In the genomic region with DNA sequence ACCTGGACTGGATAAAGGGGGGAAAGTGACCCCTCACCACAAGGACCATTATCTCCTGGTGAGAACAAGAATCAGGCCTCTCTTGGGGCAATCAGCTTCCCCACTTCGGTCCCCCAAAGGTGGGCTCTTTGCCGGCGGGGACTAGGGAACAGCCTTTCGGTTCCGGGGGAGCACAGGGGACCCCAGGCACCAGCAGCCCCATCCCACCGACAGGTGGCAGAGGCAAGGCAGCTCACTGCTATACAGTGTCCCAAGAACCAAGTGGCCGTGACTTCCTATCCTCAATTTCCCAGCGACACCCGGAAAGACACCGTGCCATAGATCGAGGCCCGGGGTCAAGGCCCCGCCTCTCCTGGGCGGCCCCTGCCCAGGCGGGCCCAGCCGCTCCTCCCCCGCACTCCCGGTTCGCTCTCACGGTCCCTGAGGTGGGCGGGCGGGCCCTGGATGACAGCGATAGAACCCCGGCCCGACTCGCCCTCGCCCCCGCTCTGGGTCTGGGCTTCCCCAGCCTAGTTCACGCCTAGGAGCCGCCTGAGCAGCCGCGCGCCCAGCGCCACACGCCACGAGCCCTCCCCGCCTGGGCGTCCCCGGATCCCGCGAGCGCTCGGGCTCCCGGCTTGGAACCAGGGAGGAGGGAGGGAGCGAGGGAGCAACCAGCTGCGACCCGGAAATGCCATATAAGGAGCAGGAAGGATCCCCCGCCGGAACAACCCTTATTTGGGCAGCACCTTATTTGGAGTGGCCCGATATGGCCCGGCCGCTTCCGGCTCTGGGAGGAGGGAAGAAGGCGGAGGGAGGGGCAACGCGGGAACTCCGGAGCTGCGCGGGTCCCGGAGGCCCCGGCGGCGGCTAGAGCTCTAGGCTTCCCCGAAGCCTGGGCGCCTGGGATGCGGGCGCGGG, we compare ENCODE assay signal across 1 cellular context.
A peak's percentile ranks its signal among the peaks of the same experiment; 100 is the strongest.
TF ChIP-seq lines count a peak whose summit lies in the region.

No MANE protein-coding gene starts in this region.

TF ChIP-seq in H1, 55 proteins besides CTCF, POLR2A, EP300 and RAD21:
- peak; percentile 56 for TF ChIP-seq SAP30 (IDR thresholded peaks at IDR 0.05; ENCODE audit: insufficient read depth, insufficient replicate concordance, low read length)
- no peak for TF ChIP-seq RNF2 (IDR thresholded peaks at IDR 0.05; ENCODE audit: borderline replicate concordance, low read depth, low read length, missing control alignments, poor library complexity, severe bottlenecking)
- 0 out of 2 replicates have a peak, but pooled peaks have one; percentile 66 for TF ChIP-seq POLR2AphosphoS5 (IDR thresholded peaks at IDR 0.05; ENCODE audit: low read depth, low read length)
- no peak; the same call in 1 of the 2 replicates for TF ChIP-seq TBP (IDR thresholded peaks at IDR 0.05; ENCODE audit: low read depth, low read length)
- TF ChIP-seq, protein P1, sequence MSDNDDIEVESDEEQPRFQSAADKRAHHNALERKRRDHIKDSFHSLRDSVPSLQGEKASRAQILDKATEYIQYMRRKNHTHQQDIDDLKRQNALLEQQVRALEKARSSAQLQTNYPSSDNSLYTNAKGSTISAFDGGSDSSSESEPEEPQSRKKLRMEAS (IDR thresholded peaks at IDR 0.05), result peak; percentile 66; the same call in 1 of the 2 replicates
- TF ChIP-seq RBBP5 (IDR thresholded peaks at IDR 0.05; ENCODE audit: borderline replicate concordance, low read depth, low read length), result no peak; the same call in 1 of the 2 replicates
- no peak for TF ChIP-seq GABPA (IDR thresholded peaks at IDR 0.05; ENCODE audit: borderline replicate concordance, insufficient read depth, low read length)
- TF ChIP-seq ASH2L (IDR thresholded peaks at IDR 0.05; ENCODE audit: low read length), result peak; percentile 47
- TF ChIP-seq YY1 (IDR thresholded peaks at IDR 0.05; ENCODE audit: low read depth, low read length), result no peak
- TF ChIP-seq EZH2 (IDR thresholded peaks at IDR 0.05; ENCODE audit: low read depth, low read length, severe bottlenecking), result no peak
- TF ChIP-seq SRF (IDR thresholded peaks at IDR 0.05; ENCODE audit: low read depth, low read length), result peak; percentile 99
- peak; percentile 78; the same call in 1 of the 2 replicates for TF ChIP-seq EGR1 (IDR thresholded peaks at IDR 0.05; ENCODE audit: borderline replicate concordance, low read depth, low read length)
- no peak for TF ChIP-seq TEAD4 (IDR thresholded peaks at IDR 0.05; ENCODE audit: low read depth, low read length)
- no peak for TF ChIP-seq SIRT6 (IDR thresholded peaks at IDR 0.05; ENCODE audit: low read length)
- TF ChIP-seq HDAC2 (IDR thresholded peaks at IDR 0.05; ENCODE audit: borderline replicate concordance in 1 of 2, low read depth in 2 of 2, low read length in 2 of 2), result no peak
- no peak for TF ChIP-seq SP1 (IDR thresholded peaks at IDR 0.05; ENCODE audit: low read depth, low read length)
- TF ChIP-seq SP2 (IDR thresholded peaks at IDR 0.05; ENCODE audit: low read length), result no peak
- TF ChIP-seq ZNF274 (IDR thresholded peaks at IDR 0.05; ENCODE audit: borderline replicate concordance, extremely low read depth, low read length), result no peak
- TF ChIP-seq SIN3A (conservative IDR thresholded peaks at IDR 0.05 in 1 of 2, IDR thresholded peaks at IDR 0.05 in 1 of 2; ENCODE audit: low read depth in 1 of 2, low read length in 2 of 2), result no peak; a peak in 1 of 4 replicates
- TF ChIP-seq, protein P2, sequence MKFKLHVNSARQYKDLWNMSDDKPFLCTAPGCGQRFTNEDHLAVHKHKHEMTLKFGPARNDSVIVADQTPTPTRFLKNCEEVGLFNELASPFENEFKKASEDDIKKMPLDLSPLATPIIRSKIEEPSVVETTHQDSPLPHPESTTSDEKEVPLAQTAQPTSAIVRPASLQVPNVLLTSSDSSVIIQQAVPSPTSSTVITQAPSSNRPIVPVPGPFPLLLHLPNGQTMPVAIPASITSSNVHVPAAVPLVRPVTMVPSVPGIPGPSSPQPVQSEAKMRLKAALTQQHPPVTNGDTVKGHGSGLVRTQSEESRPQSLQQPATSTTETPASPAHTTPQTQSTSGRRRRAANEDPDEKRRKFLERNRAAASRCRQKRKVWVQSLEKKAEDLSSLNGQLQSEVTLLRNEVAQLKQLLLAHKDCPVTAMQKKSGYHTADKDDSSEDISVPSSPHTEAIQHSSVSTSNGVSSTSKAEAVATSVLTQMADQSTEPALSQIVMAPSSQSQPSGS (IDR thresholded peaks at IDR 0.05; ENCODE audit: low read length), result no peak; the same call in 1 of the 2 replicates
- no peak; the same call in 1 of the 2 replicates for TF ChIP-seq SP4 (IDR thresholded peaks at IDR 0.05; ENCODE audit: low read length)
- no peak for TF ChIP-seq CBX8 (IDR thresholded peaks at IDR 0.05; ENCODE audit: borderline replicate concordance, low read depth, low read length)
- TF ChIP-seq, protein P3, sequence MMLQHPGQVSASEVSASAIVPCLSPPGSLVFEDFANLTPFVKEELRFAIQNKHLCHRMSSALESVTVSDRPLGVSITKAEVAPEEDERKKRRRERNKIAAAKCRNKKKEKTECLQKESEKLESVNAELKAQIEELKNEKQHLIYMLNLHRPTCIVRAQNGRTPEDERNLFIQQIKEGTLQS (IDR thresholded peaks at IDR 0.05; ENCODE audit: insufficient read depth, low read depth, low read length), result no peak
- no peak for TF ChIP-seq POU5F1 (IDR thresholded peaks at IDR 0.05; ENCODE audit: low read depth, low read length)
- no peak for TF ChIP-seq BCL11A (IDR thresholded peaks at IDR 0.05; ENCODE audit: low read depth in 2 of 2, low read length in 2 of 2)
- no peak for TF ChIP-seq RFX5 (IDR thresholded peaks at IDR 0.05; ENCODE audit: borderline replicate concordance, low read depth, low read length)
- peak; percentile 84 for TF ChIP-seq CHD2 (IDR thresholded peaks at IDR 0.05; ENCODE audit: low read length)
- TF ChIP-seq MAFK (IDR thresholded peaks at IDR 0.05; ENCODE audit: low read depth, low read length), result no peak
- TF ChIP-seq CBX5 (IDR thresholded peaks at IDR 0.05; ENCODE audit: low read depth, low read length), result no peak
- TF ChIP-seq, protein P4, sequence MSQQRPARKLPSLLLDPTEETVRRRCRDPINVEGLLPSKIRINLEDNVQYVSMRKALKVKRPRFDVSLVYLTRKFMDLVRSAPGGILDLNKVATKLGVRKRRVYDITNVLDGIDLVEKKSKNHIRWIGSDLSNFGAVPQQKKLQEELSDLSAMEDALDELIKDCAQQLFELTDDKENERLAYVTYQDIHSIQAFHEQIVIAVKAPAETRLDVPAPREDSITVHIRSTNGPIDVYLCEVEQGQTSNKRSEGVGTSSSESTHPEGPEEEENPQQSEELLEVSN (IDR thresholded peaks at IDR 0.05), result peak; percentile 44
- no peak for TF ChIP-seq JUN (IDR thresholded peaks at IDR 0.05; ENCODE audit: low read depth, low read length)
- no peak for TF ChIP-seq HDAC6 (IDR thresholded peaks at IDR 0.05; ENCODE audit: low read depth, low read length)
- no peak for TF ChIP-seq CHD1 (IDR thresholded peaks at IDR 0.05; ENCODE audit: low read depth, low read length)
- TF ChIP-seq KDM5A (IDR thresholded peaks at IDR 0.05; ENCODE audit: low read length), result no peak
- TF ChIP-seq JUND (IDR thresholded peaks at IDR 0.05; ENCODE audit: low read length), result no peak
- TF ChIP-seq NRF1 (IDR thresholded peaks at IDR 0.05; ENCODE audit: low read depth, low read length), result no peak
- TF ChIP-seq BACH1 (IDR thresholded peaks at IDR 0.05; ENCODE audit: low read length), result no peak; the same call in 1 of the 2 replicates
- no peak for TF ChIP-seq FOSL1 (IDR thresholded peaks at IDR 0.05; ENCODE audit: insufficient read depth, low read depth, low read length)
- TF ChIP-seq TCF12 (IDR thresholded peaks at IDR 0.05; ENCODE audit: low read depth, low read length), result no peak
- TF ChIP-seq CTBP2 (IDR thresholded peaks at IDR 0.05; ENCODE audit: borderline replicate concordance, insufficient read depth, insufficient read length, low read length), result no peak
- no peak for TF ChIP-seq RXRA (IDR thresholded peaks at IDR 0.05; ENCODE audit: insufficient read depth, low read depth, low read length)
- TF ChIP-seq CEBPB (IDR thresholded peaks at IDR 0.05; ENCODE audit: low read depth, low read length), result no peak
- peak; percentile 68 for TF ChIP-seq PHF8 (conservative IDR thresholded peaks at IDR 0.05; ENCODE audit: low read depth, low read length)
- TF ChIP-seq, protein P5, sequence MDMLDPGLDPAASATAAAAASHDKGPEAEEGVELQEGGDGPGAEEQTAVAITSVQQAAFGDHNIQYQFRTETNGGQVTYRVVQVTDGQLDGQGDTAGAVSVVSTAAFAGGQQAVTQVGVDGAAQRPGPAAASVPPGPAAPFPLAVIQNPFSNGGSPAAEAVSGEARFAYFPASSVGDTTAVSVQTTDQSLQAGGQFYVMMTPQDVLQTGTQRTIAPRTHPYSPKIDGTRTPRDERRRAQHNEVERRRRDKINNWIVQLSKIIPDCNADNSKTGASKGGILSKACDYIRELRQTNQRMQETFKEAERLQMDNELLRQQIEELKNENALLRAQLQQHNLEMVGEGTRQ (IDR thresholded peaks at IDR 0.05; ENCODE audit: low read length), result no peak
- TF ChIP-seq, protein P6, sequence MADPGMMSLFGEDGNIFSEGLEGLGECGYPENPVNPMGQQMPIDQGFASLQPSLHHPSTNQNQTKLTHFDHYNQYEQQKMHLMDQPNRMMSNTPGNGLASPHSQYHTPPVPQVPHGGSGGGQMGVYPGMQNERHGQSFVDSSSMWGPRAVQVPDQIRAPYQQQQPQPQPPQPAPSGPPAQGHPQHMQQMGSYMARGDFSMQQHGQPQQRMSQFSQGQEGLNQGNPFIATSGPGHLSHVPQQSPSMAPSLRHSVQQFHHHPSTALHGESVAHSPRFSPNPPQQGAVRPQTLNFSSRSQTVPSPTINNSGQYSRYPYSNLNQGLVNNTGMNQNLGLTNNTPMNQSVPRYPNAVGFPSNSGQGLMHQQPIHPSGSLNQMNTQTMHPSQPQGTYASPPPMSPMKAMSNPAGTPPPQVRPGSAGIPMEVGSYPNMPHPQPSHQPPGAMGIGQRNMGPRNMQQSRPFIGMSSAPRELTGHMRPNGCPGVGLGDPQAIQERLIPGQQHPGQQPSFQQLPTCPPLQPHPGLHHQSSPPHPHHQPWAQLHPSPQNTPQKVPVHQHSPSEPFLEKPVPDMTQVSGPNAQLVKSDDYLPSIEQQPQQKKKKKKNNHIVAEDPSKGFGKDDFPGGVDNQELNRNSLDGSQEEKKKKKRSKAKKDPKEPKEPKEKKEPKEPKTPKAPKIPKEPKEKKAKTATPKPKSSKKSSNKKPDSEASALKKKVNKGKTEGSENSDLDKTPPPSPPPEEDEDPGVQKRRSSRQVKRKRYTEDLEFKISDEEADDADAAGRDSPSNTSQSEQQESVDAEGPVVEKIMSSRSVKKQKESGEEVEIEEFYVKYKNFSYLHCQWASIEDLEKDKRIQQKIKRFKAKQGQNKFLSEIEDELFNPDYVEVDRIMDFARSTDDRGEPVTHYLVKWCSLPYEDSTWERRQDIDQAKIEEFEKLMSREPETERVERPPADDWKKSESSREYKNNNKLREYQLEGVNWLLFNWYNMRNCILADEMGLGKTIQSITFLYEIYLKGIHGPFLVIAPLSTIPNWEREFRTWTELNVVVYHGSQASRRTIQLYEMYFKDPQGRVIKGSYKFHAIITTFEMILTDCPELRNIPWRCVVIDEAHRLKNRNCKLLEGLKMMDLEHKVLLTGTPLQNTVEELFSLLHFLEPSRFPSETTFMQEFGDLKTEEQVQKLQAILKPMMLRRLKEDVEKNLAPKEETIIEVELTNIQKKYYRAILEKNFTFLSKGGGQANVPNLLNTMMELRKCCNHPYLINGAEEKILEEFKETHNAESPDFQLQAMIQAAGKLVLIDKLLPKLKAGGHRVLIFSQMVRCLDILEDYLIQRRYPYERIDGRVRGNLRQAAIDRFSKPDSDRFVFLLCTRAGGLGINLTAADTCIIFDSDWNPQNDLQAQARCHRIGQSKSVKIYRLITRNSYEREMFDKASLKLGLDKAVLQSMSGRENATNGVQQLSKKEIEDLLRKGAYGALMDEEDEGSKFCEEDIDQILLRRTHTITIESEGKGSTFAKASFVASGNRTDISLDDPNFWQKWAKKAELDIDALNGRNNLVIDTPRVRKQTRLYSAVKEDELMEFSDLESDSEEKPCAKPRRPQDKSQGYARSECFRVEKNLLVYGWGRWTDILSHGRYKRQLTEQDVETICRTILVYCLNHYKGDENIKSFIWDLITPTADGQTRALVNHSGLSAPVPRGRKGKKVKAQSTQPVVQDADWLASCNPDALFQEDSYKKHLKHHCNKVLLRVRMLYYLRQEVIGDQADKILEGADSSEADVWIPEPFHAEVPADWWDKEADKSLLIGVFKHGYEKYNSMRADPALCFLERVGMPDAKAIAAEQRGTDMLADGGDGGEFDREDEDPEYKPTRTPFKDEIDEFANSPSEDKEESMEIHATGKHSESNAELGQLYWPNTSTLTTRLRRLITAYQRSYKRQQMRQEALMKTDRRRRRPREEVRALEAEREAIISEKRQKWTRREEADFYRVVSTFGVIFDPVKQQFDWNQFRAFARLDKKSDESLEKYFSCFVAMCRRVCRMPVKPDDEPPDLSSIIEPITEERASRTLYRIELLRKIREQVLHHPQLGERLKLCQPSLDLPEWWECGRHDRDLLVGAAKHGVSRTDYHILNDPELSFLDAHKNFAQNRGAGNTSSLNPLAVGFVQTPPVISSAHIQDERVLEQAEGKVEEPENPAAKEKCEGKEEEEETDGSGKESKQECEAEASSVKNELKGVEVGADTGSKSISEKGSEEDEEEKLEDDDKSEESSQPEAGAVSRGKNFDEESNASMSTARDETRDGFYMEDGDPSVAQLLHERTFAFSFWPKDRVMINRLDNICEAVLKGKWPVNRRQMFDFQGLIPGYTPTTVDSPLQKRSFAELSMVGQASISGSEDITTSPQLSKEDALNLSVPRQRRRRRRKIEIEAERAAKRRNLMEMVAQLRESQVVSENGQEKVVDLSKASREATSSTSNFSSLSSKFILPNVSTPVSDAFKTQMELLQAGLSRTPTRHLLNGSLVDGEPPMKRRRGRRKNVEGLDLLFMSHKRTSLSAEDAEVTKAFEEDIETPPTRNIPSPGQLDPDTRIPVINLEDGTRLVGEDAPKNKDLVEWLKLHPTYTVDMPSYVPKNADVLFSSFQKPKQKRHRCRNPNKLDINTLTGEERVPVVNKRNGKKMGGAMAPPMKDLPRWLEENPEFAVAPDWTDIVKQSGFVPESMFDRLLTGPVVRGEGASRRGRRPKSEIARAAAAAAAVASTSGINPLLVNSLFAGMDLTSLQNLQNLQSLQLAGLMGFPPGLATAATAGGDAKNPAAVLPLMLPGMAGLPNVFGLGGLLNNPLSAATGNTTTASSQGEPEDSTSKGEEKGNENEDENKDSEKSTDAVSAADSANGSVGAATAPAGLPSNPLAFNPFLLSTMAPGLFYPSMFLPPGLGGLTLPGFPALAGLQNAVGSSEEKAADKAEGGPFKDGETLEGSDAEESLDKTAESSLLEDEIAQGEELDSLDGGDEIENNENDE (IDR thresholded peaks at IDR 0.05; ENCODE audit: insufficient replicate concordance, low read length), result no peak
- no peak for TF ChIP-seq SUZ12 (IDR thresholded peaks at IDR 0.05; ENCODE audit: low read length)
- TF ChIP-seq KDM1A (IDR thresholded peaks at IDR 0.05; ENCODE audit: borderline replicate concordance, low read length), result no peak
- TF ChIP-seq BRCA1 (IDR thresholded peaks at IDR 0.05; ENCODE audit: low read depth, low read length), result 0 out of 2 replicates have a peak, but pooled peaks have one; percentile 47
- no peak for TF ChIP-seq NANOG (IDR thresholded peaks at IDR 0.05; ENCODE audit: insufficient read depth, low read depth, low read length, poor library complexity, severe bottlenecking)
- TF ChIP-seq KDM4A (IDR thresholded peaks at IDR 0.05; ENCODE audit: low read depth, low read length, severe bottlenecking), result peak; percentile 79
- no peak for TF ChIP-seq SIX5 (IDR thresholded peaks at IDR 0.05; ENCODE audit: low read depth, low read length)
